Comparison of ENCODE assay signal across 22 cellular contexts in genomic region chr21:15397258-15397657, GRCh38.
"Had no signal": no experiment of that assay in that cellular context is flagged by ENCODE, and none has a peak within 500 bp of the region (broad histone marks: within the 10 kb centered on the region; RNA-seq: fewer than 3 reads in every experiment).

No MANE protein-coding gene starts in this region.

- H3K9me3 Mint-ChIP-seq: activated CD4-positive, alpha-beta memory T cell treated with anti-CD3 and anti-CD28 coated beads, Interleukin-2, amount 10 ng/mL, durations not matched to agents 7 days and 5 days; activated CD4-positive, alpha-beta T cell treated with anti-CD3 and anti-CD28 coated beads, Interleukin-2, amount 10 ng/mL, durations not matched to agents 7 days and 5 days; activated naive CD4-positive, alpha-beta T cell treated with anti-CD3 and anti-CD28 coated beads for 36 hours; activated T-helper 17 cell treated with anti-CD3 and anti-CD28 coated beads, Interleukin-2, amount 50 U/mL, for 72 hours; central memory CD8-positive, alpha-beta T cell; T-cell had no signal

- ATAC-seq: activated T-helper 17 cell treated with anti-CD3 and anti-CD28 coated beads, Interleukin-2, amount 50 U/mL, for 72 hours; T-cell had no signal

- H3K27me3 Mint-ChIP-seq: activated CD4-positive, alpha-beta T cell treated with anti-CD3 and anti-CD28 coated beads, Interleukin-2, amount 10 ng/mL, durations not matched to agents 7 days and 5 days; activated naive CD8-positive, alpha-beta T cell; brain had no signal

- H3K36me3 Mint-ChIP-seq: activated naive CD8-positive, alpha-beta T cell; brain; T-cell had no signal

- H3K27ac Mint-ChIP-seq: activated CD4-positive, alpha-beta memory T cell treated with anti-CD3 and anti-CD28 coated beads, Interleukin-2, amount 10 ng/mL, durations not matched to agents 7 days and 5 days; activated CD4-positive, alpha-beta T cell treated with anti-CD3 and anti-CD28 coated beads, Interleukin-2, amount 10 ng/mL, durations not matched to agents 7 days and 5 days; activated naive CD4-positive, alpha-beta T cell treated with anti-CD3 and anti-CD28 coated beads for 36 hours; activated naive CD8-positive, alpha-beta T cell; activated T-helper 17 cell treated with anti-CD3 and anti-CD28 coated beads, Interleukin-2, amount 50 U/mL, for 72 hours; brain; T-cell had no signal

- DNase-seq: activated CD4-positive, alpha-beta memory T cell treated with anti-CD3 and anti-CD28 coated beads, Interleukin-2, amount 10 ng/mL, durations not matched to agents 7 days and 5 days; activated CD4-positive, alpha-beta T cell treated with anti-CD3 and anti-CD28 coated beads, Interleukin-2, amount 10 ng/mL, durations not matched to agents 7 days and 5 days; activated CD4-positive, CD25-positive, alpha-beta regulatory T cell; activated gamma-delta T cell; activated naive CD4-positive, alpha-beta T cell treated with anti-CD3 and anti-CD28 coated beads for 36 hours; activated T-cell treated with anti-CD3 and anti-CD28 coated beads for 4 hours; activated T-cell treated with anti-CD3 and anti-CD28 coated beads, Interleukin-2, amount 50 U/mL, for 48 hours; amygdala; cortex of kidney; MG63; MV-4-11; NCI-H1105 treated with DMSO at 0.1 percent for 48 hours; NCI-H1436 treated with DMSO at 0.1 percent for 48 hours; NCI-H187; NCI-H446; NCI-H526; SIG-M5; T-cell had no signal

- H3K4me1 Mint-ChIP-seq: activated CD4-positive, alpha-beta memory T cell treated with anti-CD3 and anti-CD28 coated beads, Interleukin-2, amount 10 ng/mL, durations not matched to agents 7 days and 5 days; activated CD4-positive, alpha-beta T cell treated with anti-CD3 and anti-CD28 coated beads, Interleukin-2, amount 10 ng/mL, durations not matched to agents 7 days and 5 days; activated T-helper 17 cell treated with anti-CD3 and anti-CD28 coated beads, Interleukin-2, amount 50 U/mL, for 72 hours; brain; central memory CD8-positive, alpha-beta T cell; T-cell had no signal

- H3K4me3 Mint-ChIP-seq: activated CD4-positive, alpha-beta memory T cell treated with anti-CD3 and anti-CD28 coated beads, Interleukin-2, amount 10 ng/mL, durations not matched to agents 7 days and 5 days; activated CD4-positive, alpha-beta T cell treated with anti-CD3 and anti-CD28 coated beads, Interleukin-2, amount 10 ng/mL, durations not matched to agents 7 days and 5 days; activated naive CD4-positive, alpha-beta T cell treated with anti-CD3 and anti-CD28 coated beads for 36 hours; activated naive CD8-positive, alpha-beta T cell; activated T-helper 17 cell treated with anti-CD3 and anti-CD28 coated beads, Interleukin-2, amount 50 U/mL, for 72 hours; brain; central memory CD8-positive, alpha-beta T cell; T-cell had no signal
